1 cellular context compared by ENCODE assay signal in the genomic region with DNA sequence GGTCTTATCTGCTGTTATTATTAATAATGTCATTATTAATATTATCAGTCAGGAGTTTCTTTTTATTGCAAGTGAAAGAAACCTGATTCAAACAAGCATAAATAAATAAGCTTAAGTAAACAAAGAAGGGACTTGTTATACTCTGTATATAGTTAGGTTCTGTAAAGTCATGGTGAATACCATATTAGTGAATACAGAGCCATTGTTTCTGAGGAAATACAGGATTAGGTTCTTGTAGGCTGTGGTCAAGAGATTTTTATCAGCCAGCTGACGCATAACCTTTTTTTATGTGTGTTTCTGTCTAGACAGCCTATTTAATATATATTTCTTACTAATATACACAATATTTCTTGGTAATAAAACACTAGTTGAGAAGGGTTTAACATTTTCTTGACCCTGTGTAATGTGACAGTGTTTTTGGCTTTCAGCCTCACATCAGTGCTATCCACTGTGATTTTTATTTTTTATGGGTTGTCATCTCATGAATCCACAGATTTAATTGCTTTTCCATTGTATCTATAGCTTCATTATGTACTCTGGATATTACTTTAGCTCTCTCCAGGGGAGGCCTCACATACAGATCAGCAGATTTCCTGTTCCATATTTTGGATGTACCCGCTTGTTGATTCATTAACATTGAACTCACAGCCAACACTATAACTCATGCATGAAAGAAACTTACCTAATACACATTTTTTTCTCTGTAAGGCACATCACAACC.
TF ChIP-seq lines count a peak whose summit lies in the region.

No MANE protein-coding gene starts in this region.

TF ChIP-seq in SK-N-SH, 30 proteins besides CTCF, POLR2A, EP300 and RAD21 (continued from another document):
- TF ChIP-seq, protein P1, sequence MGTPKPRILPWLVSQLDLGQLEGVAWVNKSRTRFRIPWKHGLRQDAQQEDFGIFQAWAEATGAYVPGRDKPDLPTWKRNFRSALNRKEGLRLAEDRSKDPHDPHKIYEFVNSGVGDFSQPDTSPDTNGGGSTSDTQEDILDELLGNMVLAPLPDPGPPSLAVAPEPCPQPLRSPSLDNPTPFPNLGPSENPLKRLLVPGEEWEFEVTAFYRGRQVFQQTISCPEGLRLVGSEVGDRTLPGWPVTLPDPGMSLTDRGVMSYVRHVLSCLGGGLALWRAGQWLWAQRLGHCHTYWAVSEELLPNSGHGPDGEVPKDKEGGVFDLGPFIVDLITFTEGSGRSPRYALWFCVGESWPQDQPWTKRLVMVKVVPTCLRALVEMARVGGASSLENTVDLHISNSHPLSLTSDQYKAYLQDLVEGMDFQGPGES (IDR thresholded peaks at IDR 0.05; ENCODE audit: low read depth, low read length) = no peak
- TF ChIP-seq YY1 (IDR thresholded peaks at IDR 0.05; ENCODE audit: low read depth) (no peak), TAF1 (IDR thresholded peaks at IDR 0.05; ENCODE audit: borderline replicate concordance, low read depth, low read length) (no peak), SMC3 (IDR thresholded peaks at IDR 0.05; ENCODE audit: low read depth, low read length) (no peak), TCF12 (IDR thresholded peaks at IDR 0.05) (peak; percentile 93), POLR2AphosphoS5 (IDR thresholded peaks at IDR 0.05; ENCODE audit: low read depth, low read length) (peak; percentile 78; the same call in 1 of the 2 replicates), RXRA (IDR thresholded peaks at IDR 0.05; ENCODE audit: borderline replicate concordance, low read depth) (peak; percentile 86; the same call in 1 of the 2 replicates), RCOR1 (IDR thresholded peaks at IDR 0.05; ENCODE audit: low read length) (no peak), NRF1 (IDR thresholded peaks at IDR 0.05; ENCODE audit: low read depth, low read length) (no peak), MEF2A (IDR thresholded peaks at IDR 0.05; ENCODE audit: borderline replicate concordance, low read depth) (peak; percentile 73), FOSL2 (IDR thresholded peaks at IDR 0.05; ENCODE audit: borderline replicate concordance, low read depth) (peak; percentile 84), EZH2phosphoT487 (IDR thresholded peaks at IDR 0.05; ENCODE audit: borderline replicate concordance, low read depth) (no peak; the same call in 1 of the 2 replicates), JUND (IDR thresholded peaks at IDR 0.05) (peak; percentile 87), FOXJ3 (CRISPR knock-in tag; IDR thresholded peaks at IDR 0.05) (no peak), USF1 (IDR thresholded peaks at IDR 0.05; ENCODE audit: borderline replicate concordance, low read depth) (no peak), ELF1 (IDR thresholded peaks at IDR 0.05) (no peak), TEAD4 (IDR thresholded peaks at IDR 0.05; ENCODE audit: borderline replicate concordance, insufficient read depth) (peak; percentile 71; the same call in 1 of the 2 replicates), NFIC (IDR thresholded peaks at IDR 0.05; ENCODE audit: borderline replicate concordance) (0 out of 2 replicates have a peak, but pooled peaks have one; percentile 60), FOXM1 (IDR thresholded peaks at IDR 0.05; ENCODE audit: low read depth) (no peak)
- TF ChIP-seq, protein P2, sequence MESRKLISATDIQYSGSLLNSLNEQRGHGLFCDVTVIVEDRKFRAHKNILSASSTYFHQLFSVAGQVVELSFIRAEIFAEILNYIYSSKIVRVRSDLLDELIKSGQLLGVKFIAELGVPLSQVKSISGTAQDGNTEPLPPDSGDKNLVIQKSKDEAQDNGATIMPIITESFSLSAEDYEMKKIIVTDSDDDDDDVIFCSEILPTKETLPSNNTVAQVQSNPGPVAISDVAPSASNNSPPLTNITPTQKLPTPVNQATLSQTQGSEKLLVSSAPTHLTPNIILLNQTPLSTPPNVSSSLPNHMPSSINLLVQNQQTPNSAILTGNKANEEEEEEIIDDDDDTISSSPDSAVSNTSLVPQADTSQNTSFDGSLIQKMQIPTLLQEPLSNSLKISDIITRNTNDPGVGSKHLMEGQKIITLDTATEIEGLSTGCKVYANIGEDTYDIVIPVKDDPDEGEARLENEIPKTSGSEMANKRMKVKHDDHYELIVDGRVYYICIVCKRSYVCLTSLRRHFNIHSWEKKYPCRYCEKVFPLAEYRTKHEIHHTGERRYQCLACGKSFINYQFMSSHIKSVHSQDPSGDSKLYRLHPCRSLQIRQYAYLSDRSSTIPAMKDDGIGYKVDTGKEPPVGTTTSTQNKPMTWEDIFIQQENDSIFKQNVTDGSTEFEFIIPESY (IDR thresholded peaks at IDR 0.05; ENCODE audit: borderline replicate concordance, low read depth) = 0 out of 2 replicates have a peak, but pooled peaks have one; percentile 43
